Comparison of ENCODE assay signal across 1 cellular context in the genomic region with DNA sequence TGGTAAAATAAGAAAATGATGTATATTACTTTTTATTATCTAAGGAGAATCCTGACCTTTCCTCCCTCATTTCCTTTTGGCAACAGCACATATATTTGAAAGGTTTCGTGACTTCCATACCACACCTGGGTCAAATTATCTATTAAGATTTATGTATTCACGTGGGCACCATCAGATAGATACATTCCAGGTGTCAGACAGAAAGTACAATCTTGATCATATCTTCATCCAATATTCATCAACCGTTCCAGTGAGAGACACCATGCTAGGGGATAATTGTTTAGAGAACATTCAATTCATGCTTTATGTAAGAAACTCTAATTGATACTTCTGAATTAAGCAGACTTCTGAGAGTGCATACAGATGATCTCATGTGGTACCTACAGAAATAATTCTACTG.
TF ChIP-seq lines count a peak whose summit lies in the region.

No MANE protein-coding gene starts in this region.

TF ChIP-seq in IMR-90, 13 proteins besides CTCF, POLR2A, EP300 and RAD21:
- no peak for TF ChIP-seq FOS (IDR thresholded peaks at IDR 0.05; ENCODE audit: low read depth, low read length)
- no peak for TF ChIP-seq MXI1 (IDR thresholded peaks at IDR 0.05; ENCODE audit: borderline replicate concordance, low read depth, low read length)
- no peak for TF ChIP-seq RCOR1 (IDR thresholded peaks at IDR 0.05; ENCODE audit: insufficient replicate concordance, low read length)
- no peak for TF ChIP-seq CEBPB (IDR thresholded peaks at IDR 0.05; ENCODE audit: low read depth, low read length)
- TF ChIP-seq BHLHE40 (IDR thresholded peaks at IDR 0.05; ENCODE audit: low read depth, low read length): no peak
- no peak for TF ChIP-seq SMC3 (IDR thresholded peaks at IDR 0.05; ENCODE audit: low read depth, low read length)
- no peak for TF ChIP-seq MAFK (IDR thresholded peaks at IDR 0.05; ENCODE audit: low read depth, low read length)
- TF ChIP-seq, protein P1, sequence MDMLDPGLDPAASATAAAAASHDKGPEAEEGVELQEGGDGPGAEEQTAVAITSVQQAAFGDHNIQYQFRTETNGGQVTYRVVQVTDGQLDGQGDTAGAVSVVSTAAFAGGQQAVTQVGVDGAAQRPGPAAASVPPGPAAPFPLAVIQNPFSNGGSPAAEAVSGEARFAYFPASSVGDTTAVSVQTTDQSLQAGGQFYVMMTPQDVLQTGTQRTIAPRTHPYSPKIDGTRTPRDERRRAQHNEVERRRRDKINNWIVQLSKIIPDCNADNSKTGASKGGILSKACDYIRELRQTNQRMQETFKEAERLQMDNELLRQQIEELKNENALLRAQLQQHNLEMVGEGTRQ (IDR thresholded peaks at IDR 0.05; ENCODE audit: low read depth, low read length): no peak
- TF ChIP-seq, protein P2, sequence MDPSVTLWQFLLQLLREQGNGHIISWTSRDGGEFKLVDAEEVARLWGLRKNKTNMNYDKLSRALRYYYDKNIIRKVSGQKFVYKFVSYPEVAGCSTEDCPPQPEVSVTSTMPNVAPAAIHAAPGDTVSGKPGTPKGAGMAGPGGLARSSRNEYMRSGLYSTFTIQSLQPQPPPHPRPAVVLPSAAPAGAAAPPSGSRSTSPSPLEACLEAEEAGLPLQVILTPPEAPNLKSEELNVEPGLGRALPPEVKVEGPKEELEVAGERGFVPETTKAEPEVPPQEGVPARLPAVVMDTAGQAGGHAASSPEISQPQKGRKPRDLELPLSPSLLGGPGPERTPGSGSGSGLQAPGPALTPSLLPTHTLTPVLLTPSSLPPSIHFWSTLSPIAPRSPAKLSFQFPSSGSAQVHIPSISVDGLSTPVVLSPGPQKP (IDR thresholded peaks at IDR 0.05; ENCODE audit: borderline replicate concordance, low read depth, low read length): no peak
- no peak for TF ChIP-seq RFX5 (IDR thresholded peaks at IDR 0.05; ENCODE audit: low read depth, low read length)
- TF ChIP-seq CHD1 (IDR thresholded peaks at IDR 0.05; ENCODE audit: low read depth, low read length): no peak
- TF ChIP-seq MAZ (IDR thresholded peaks at IDR 0.05; ENCODE audit: borderline replicate concordance, low read depth, low read length): no peak
- no peak for TF ChIP-seq NFE2L2 (IDR thresholded peaks at IDR 0.05; ENCODE audit: low read depth, low read length)
